Comparison of ENCODE assay signal across 15 cellular contexts in the genomic region with DNA sequence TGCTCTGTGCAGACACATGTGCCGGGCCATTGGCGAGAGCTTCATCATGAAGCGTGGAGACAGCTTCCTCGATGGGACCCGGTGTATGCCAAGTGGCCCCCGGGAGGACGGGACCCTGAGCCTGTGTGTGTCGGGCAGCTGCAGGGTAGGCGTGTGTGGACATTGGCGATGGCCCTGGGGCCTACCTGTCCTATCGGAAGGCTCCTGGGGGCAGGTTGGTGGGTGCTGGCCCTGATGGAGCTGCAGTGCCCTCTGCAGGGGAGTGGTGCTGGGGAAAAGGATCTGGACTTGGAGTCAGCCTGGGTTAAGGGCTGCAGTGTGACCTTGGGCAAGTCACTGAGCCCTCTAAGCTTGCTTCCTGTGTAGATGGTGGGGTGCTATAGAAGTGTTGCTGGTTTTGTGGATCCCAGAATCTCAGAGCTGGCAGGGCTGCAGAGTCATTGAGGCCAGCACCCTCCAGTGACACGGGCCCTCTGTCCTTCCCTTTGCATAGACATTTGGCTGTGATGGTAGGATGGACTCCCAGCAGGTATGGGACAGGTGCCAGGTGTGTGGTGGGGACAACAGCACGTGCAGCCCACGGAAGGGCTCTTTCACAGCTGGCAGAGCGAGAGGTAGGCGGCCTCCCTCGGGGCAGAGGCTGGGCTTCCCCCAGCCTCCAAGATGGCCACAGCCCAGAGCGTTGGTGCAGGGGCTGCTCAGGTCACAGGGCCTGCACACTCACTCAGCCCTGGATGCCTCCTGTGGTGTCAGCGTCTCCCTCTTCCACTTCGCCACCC. TPM values are rescaled to one million over a fixed set of nuclear protein-coding genes. Genes with fewer than 3 reads are reported as not detected.
A peak's percentile ranks its signal among the peaks of the same experiment; 100 is the strongest.
DNase-seq lines count a peak whose midpoint lies in the region; ATAC-seq and TF ChIP-seq lines count a peak whose summit lies in the region.
"Had no signal": no experiment of that assay in that cellular context is flagged by ENCODE, and none has a peak within 500 bp of the region (broad histone marks: within the 10 kb centered on the region; RNA-seq: fewer than 3 reads in every experiment).

No MANE protein-coding gene starts in this region.

- intact Hi-C loops in PC-3 (cut with micrococcal nuclease) (no loop called here), left colon (cut with DNase I, micrococcal nuclease) (no loop called here), esophagus squamous epithelium (cut with DNase I) (no loop called here)

- no peaks in the 10 kb centered on the region for H4K20me1 ChIP-seq in PC-3 (ENCODE audit: low read length)

- H3K4me1 ChIP-seq in PC-3 (ENCODE audit: insufficient read depth, low read length) (no peaks in the 10 kb centered on the region), esophagus squamous epithelium (no peaks in the 10 kb centered on the region)
- H3K4me1 ChIP-seq: heart left ventricle had no signal

- no peak overlapping the region for H3K4me3 Mint-ChIP-seq in activated naive CD4-positive, alpha-beta T cell treated with anti-CD3 and anti-CD28 coated beads, Interleukin-2, amount 10 ng/mL, durations not matched to agents 7 days and 5 days

- in situ Hi-C loops in GM13977 (cut with MboI; ENCODE audit: low pct_unique_long_range_greater_than_20kb, low sequenced_read_pairs, unreplicated experiment), result no loop called here

- no peaks in the 10 kb centered on the region for H3F3A ChIP-seq in PC-3 (ENCODE audit: low read length, unreplicated experiment)

- H3K27me3 Mint-ChIP-seq in activated naive CD4-positive, alpha-beta T cell treated with anti-CD3 and anti-CD28 coated beads, Interleukin-2, amount 10 ng/mL, durations not matched to agents 7 days and 5 days, result no peaks in the 10 kb centered on the region

- no peak overlapping the region for H3K9ac ChIP-seq in PC-3 (ENCODE audit: low read length)

- H3K9me3 ChIP-seq in PC-3 (ENCODE audit: low read length), result no peaks in the 10 kb centered on the region
- H3K9me3 ChIP-seq in esophagus squamous epithelium, result no peaks in the 10 kb centered on the region
- H3K9me3 ChIP-seq: heart left ventricle had no signal

- H3K9me3 Mint-ChIP-seq in activated naive CD4-positive, alpha-beta T cell treated with anti-CD3 and anti-CD28 coated beads, Interleukin-2, amount 10 ng/mL, durations not matched to agents 7 days and 5 days, result no peaks in the 10 kb centered on the region

- H3K36me3 ChIP-seq in PC-3 (ENCODE audit: low read depth, low read length), result no peaks in the 10 kb centered on the region
- H3K36me3 ChIP-seq in esophagus squamous epithelium, result no peaks in the 10 kb centered on the region
- H3K36me3 ChIP-seq: heart left ventricle had no signal

- H3K4me3 ChIP-seq in PC-3 (ENCODE audit: low read length) (no peak overlapping the region), esophagus squamous epithelium (no peak overlapping the region)
- H3K4me3 ChIP-seq: coronary artery, heart left ventricle had no signal

- 90% methylated on average over 5 of the region's 20 CpGs; no CpG with 5 or more reads in 1 of the 2 donors for WGBS in esophagus squamous epithelium, 2 donors

- no TSS peak for BruUV-seq in PC-3 (replicated peaks; lab: Mats Ljungman, UMichigan)

- no peaks in the 10 kb centered on the region for H3K27me3 ChIP-seq in PC-3 (ENCODE audit: low read length)
- no peaks in the 10 kb centered on the region for H3K27me3 ChIP-seq in esophagus squamous epithelium
- H3K27me3 ChIP-seq: heart left ventricle had no signal

- peak; percentile 78 for DNase-seq in GM13977 (ENCODE audit: low spot score)
- peak; percentile 14 for DNase-seq in PC-3
- DNase-seq in left colon, result no peak
- no peak for DNase-seq in SK-N-DZ (ENCODE audit: low spot score)
- DNase-seq in esophagus squamous epithelium (lab: John Stamatoyannopoulos, UW), result no peak
- no peak for DNase-seq in activated naive CD4-positive, alpha-beta T cell treated with anti-CD3 and anti-CD28 coated beads, Interleukin-2, amount 10 ng/mL, durations not matched to agents 7 days and 5 days
- DNase-seq: activated CD4-positive, CD25-positive, alpha-beta regulatory T cell treated with anti-CD3 and anti-CD28 coated beads, Interleukin-2, amount 50 U/mL, for 72 hours; activated gamma-delta T cell treated with Interleukin-2 at 50 U/mL for 16 hours; DMS 273 treated with DMSO at 0.1 percent for 48 hours; heart left ventricle; KBM-7; mesendoderm; NCI-H2107; retina had no signal

- H3K27ac Mint-ChIP-seq in activated naive CD4-positive, alpha-beta T cell treated with anti-CD3 and anti-CD28 coated beads, Interleukin-2, amount 10 ng/mL, durations not matched to agents 7 days and 5 days, result no peak overlapping the region

- CTCF ChIA-PET in PC-3 (lab: Charles Lee), result no interaction called here
- CTCF ChIA-PET in activated naive CD4-positive, alpha-beta T cell treated with anti-CD3 and anti-CD28 coated beads, Interleukin-2, amount 10 ng/mL, durations not matched to agents 7 days and 5 days (lab: Charles Lee), result no interaction called here

- H3K4me1 Mint-ChIP-seq in activated naive CD4-positive, alpha-beta T cell treated with anti-CD3 and anti-CD28 coated beads, Interleukin-2, amount 10 ng/mL, durations not matched to agents 7 days and 5 days, result no peaks in the 10 kb centered on the region

- ATAC-seq in PC-3 (peak; percentile 54; the same call in 1 of the 2 replicates), left colon (peak; percentile 63)
- ATAC-seq: heart left ventricle had no signal

- H3K36me3 Mint-ChIP-seq in activated naive CD4-positive, alpha-beta T cell treated with anti-CD3 and anti-CD28 coated beads, Interleukin-2, amount 10 ng/mL, durations not matched to agents 7 days and 5 days, result no peaks in the 10 kb centered on the region

- no peak overlapping the region for H2AFZ ChIP-seq in PC-3 (ENCODE audit: low read length)

- H3K27ac ChIP-seq in PC-3 (ENCODE audit: low read length) (no peak overlapping the region), esophagus squamous epithelium (no peak overlapping the region)
- H3K27ac ChIP-seq: coronary artery, heart left ventricle had no signal

- no peaks in the 10 kb centered on the region for H3K9me2 ChIP-seq in PC-3 (replicated peaks; ENCODE audit: low read length)

- POLR2A ChIA-PET in PC-3 (lab: Charles Lee; ENCODE audit: unreplicated experiment), result no interaction called here

- no peak overlapping the region for H3K4me2 ChIP-seq in PC-3 (ENCODE audit: low read length)

- TF ChIP-seq CTCF in GM13977 (IDR thresholded peaks at IDR 0.05; ENCODE audit: extremely low read depth, insufficient read depth, missing control alignments) (peak; percentile 66), PC-3 (conservative IDR thresholded peaks at IDR 0.05; ENCODE audit: low read depth, low read length) (peak; percentile 46), esophagus squamous epithelium (IDR thresholded peaks at IDR 0.05) (no peak)

- no peak for TF ChIP-seq POLR2A in esophagus squamous epithelium (IDR thresholded peaks at IDR 0.05)

- no peaks in the 10 kb centered on the region for H3K79me2 ChIP-seq in PC-3 (ENCODE audit: low read length)

RNA-seq across cellular contexts. Expression of a gene that starts 15.8 kb away (rescaled TPM):
- total RNA-seq in PC-3 (2014; rRNA removed), result 0.86 and 0.95 TPM in 2 replicates
- total RNA-seq in left colon, result 1 to 10 TPM; 3.0 to 4.4 TPM
- polyA plus RNA-seq in SK-N-DZ (2014; cell fraction: cytosol; rRNA removed), result 1.1 and 2.9 TPM in 2 replicates
- 18.7 and 20.6 TPM in 2 replicates for polyA plus RNA-seq in SK-N-DZ (2014; cell fraction: nucleus; rRNA removed)
- total RNA-seq in esophagus squamous epithelium, result 1 to 10 TPM in 1 of 4 donors, under 1 TPM in 3; 0.21 to 2.5 (median 0.33) TPM

RNA-seq across cellular contexts. Expression of a gene that starts 20.1 kb away (rescaled TPM):
- total RNA-seq in PC-3 (2014; rRNA removed) (34.1 and 37.8 TPM in 2 replicates), left colon (10 to 100 TPM; 18.4 to 22.5 TPM), esophagus squamous epithelium (10 to 100 TPM; 21.5 to 26.0 (median 21.7) TPM)
- polyA plus RNA-seq in SK-N-DZ (2014; cell fraction: cytosol; rRNA removed), result 17.9 and 21.2 TPM in 2 replicates
- 14.0 and 14.5 TPM in 2 replicates for polyA plus RNA-seq in SK-N-DZ (2014; cell fraction: nucleus; rRNA removed)

RNA-seq across cellular contexts. Expression of a gene that starts 21.8 kb away (rescaled TPM):
- total RNA-seq in PC-3 (2014; rRNA removed) (7.5 and 10.0 TPM in 2 replicates), left colon (10 to 100 TPM; 66.1 to 75.4 TPM), esophagus squamous epithelium (10 to 100 TPM in 1 of 4 donors, 1 to 10 TPM in 3; 5.9 to 13.7 (median 9.1) TPM)
- 18.9 and 19.6 TPM in 2 replicates for polyA plus RNA-seq in SK-N-DZ (2014; cell fraction: cytosol; rRNA removed)
- 14.7 and 19.8 TPM in 2 replicates for polyA plus RNA-seq in SK-N-DZ (2014; cell fraction: nucleus; rRNA removed)

RNA-seq across cellular contexts. Expression of a gene that starts 41.0 kb away (rescaled TPM):
- total RNA-seq in PC-3 (2014; rRNA removed), result 20.5 and 21.7 TPM in 2 replicates
- total RNA-seq in left colon, result 1 to 10 TPM; 1.6 to 2.9 TPM
- 12.3 and 16.2 TPM in 2 replicates for polyA plus RNA-seq in SK-N-DZ (2014; cell fraction: cytosol; rRNA removed)
- 11.7 and 14.6 TPM in 2 replicates for polyA plus RNA-seq in SK-N-DZ (2014; cell fraction: nucleus; rRNA removed)
- total RNA-seq in esophagus squamous epithelium, result 1 to 10 TPM in 1 of 4 donors, under 1 TPM in 3; 0.42 to 1.1 (median 0.85) TPM

Comparison
In these comparisons a context has a peak if more than half of its experiments do, and no peak if none do; other contexts are left out.
1. DNase-seq: peak in GM13977 (single experiment) and PC-3 (single experiment); none in left colon (0 of 2), SK-N-DZ (single experiment), esophagus squamous epithelium (single experiment) and activated naive CD4-positive, alpha-beta T cell treated with anti-CD3 and anti-CD28 coated beads, Interleukin-2, amount 10 ng/mL, durations not matched to agents 7 days and 5 days (single experiment).
2. CTCF ChIP-seq: peak in GM13977 (single experiment) and PC-3 (single experiment); none in esophagus squamous epithelium (0 of 6).